20 cellular contexts compared by ENCODE assay signal in genomic region chrX:9483376-9483775, GRCh38. TPM values are rescaled to one million over a fixed set of nuclear protein-coding genes. Genes with fewer than 3 reads are reported as not detected.
DNase-seq lines count a peak whose midpoint lies in the region; ATAC-seq, FAIRE-seq and TF ChIP-seq lines count a peak whose summit lies in the region.
"Had no signal": no experiment of that assay in that cellular context is flagged by ENCODE, and none has a peak within 500 bp of the region (broad histone marks: within the 10 kb centered on the region; RNA-seq: fewer than 3 reads in every experiment).

No MANE protein-coding gene starts in this region.

- BruUV-seq in HepG2 (replicated peaks; lab: Mats Ljungman, UMichigan) = no TSS peak

- POLR2A ChIA-PET in HepG2 (lab: Yijun Ruan, JAX) = interaction anchor here (1.5 kb wide), 1 partner anchor 20 kb away, joined by 10 read pairs; no protein-coding TSS in a partner anchor

- TF ChIP-seq POLR2A in HepG2 (IDR thresholded peaks at IDR 0.05; ENCODE audit: insufficient read depth in 1 of 2, low read depth in 2 of 2, low read length in 2 of 2) = no peak
- no peak for TF ChIP-seq POLR2A in right lobe of liver (IDR thresholded peaks at IDR 0.05)

- no peak for FAIRE-seq in HepG2 (lab: Jason Lieb, UNC)
- FAIRE-seq: A204.1, G401.6, H54 had no signal

- H3K4me1 ChIP-seq in HepG2 (ENCODE audit: insufficient read depth, low read length) = peaks cover 65% of the 10 kb centered on the region
- peaks cover 0 to 8% (median 0%) of the 10 kb centered on the region in 4 donors for H3K4me1 ChIP-seq in right lobe of liver

- H3K27ac ChIP-seq in HepG2 (ENCODE audit: extremely low read length, insufficient read depth, low read length) = peak overlapping the region; percentile 61
- no peak overlapping the region for H3K27ac ChIP-seq in right lobe of liver
- H3K27ac ChIP-seq: 22Rv1, BLaER1, C4-2B had no signal

- TF ChIP-seq CTCF in HepG2 (CRISPR knock-in tag; IDR thresholded peaks at IDR 0.05) = no peak
- TF ChIP-seq CTCF in right lobe of liver (IDR thresholded peaks at IDR 0.05) = no peak
- no peak for TF ChIP-seq CTCF in mesothelial cell of epicardium (IDR thresholded peaks at IDR 0.05; ENCODE audit: unreplicated experiment)
- TF ChIP-seq CTCF in neural crest cell (conservative IDR thresholded peaks at IDR 0.05) = no peak

- H3K27me3 ChIP-seq in HepG2 (ENCODE audit: control insufficient read depth in 1 of 2, insufficient read depth in 2 of 2, low read length in 2 of 2) (no peaks in the 10 kb centered on the region), right lobe of liver (no peaks in the 10 kb centered on the region)
- H3K27me3 ChIP-seq: BLaER1 had no signal

- H3K4me3 ChIP-seq in HepG2 (replicated peaks in 1 of 3; ENCODE audit: insufficient read depth in 1 of 3, low read depth in 2 of 3, low read length in 3 of 3) = no peak overlapping the region; a peak in 1 of 6 replicates
- H3K4me3 ChIP-seq in right lobe of liver = no peak overlapping the region
- H3K4me3 ChIP-seq: BLaER1 had no signal

- H3K27me3 Mint-ChIP-seq in mesothelial cell of epicardium (ENCODE audit: low read depth) = no peaks in the 10 kb centered on the region
- H3K27me3 Mint-ChIP-seq in neural crest cell (ENCODE audit: low read depth) = no peaks in the 10 kb centered on the region
- H3K27me3 Mint-ChIP-seq: B cell; CD4-positive, CD25-positive, alpha-beta regulatory T cell had no signal

- H3K9ac ChIP-seq in HepG2 (ENCODE audit: insufficient read depth, low read depth, low read length) = no peak overlapping the region
- H3K9ac ChIP-seq: BLaER1 had no signal

- H3K9me3 ChIP-seq in HepG2 (ENCODE audit: low read length) (no peaks in the 10 kb centered on the region), right lobe of liver (no peaks in the 10 kb centered on the region)
- H3K9me3 ChIP-seq: Caco-2 had no signal

- H3K4me3 Mint-ChIP-seq in mesothelial cell of epicardium (no peak overlapping the region), neural crest cell (no peak overlapping the region)
- H3K4me3 Mint-ChIP-seq: CD4-positive, CD25-positive, alpha-beta regulatory T cell; CD8-positive, alpha-beta T cell had no signal

- 14% methylated on average over 6 of the region's 6 CpGs for WGBS in HepG2 (ENCODE audit: low lambda C conversion rate)
- WGBS in right lobe of liver (ENCODE audit: insufficient coverage, low coverage, low lambda C conversion rate, missing lambda C conversion rate) = 69% methylated on average over 6 of the region's 6 CpGs

- DNase-seq in HepG2 (ENCODE audit: low spot score) (peak; percentile 79), right lobe of liver (no peak), mesothelial cell of epicardium (ENCODE audit: low spot score in 2 of 2, unreplicated experiment in 2 of 2) (no peak), neural crest cell (ENCODE audit: low read depth, low spot score) (no peak)
- no peak for DNase-seq in stimulated activated CD4-positive, alpha-beta T cell treated with anti-CD3 and anti-CD28 coated beads, Interleukin-4, amount 100 ng/mL, for 1 hour
- DNase-seq in activated effector memory CD4-positive, alpha-beta T cell treated with anti-CD3 and anti-CD28 coated beads, Interleukin-2, amount 50 U/mL, for 16 hours = no peak
- DNase-seq: Caco-2; CD4-positive, CD25-positive, alpha-beta regulatory T cell; CD8-positive, alpha-beta T cell; DMS153; DND-41; GOT3; HCEC 1CT had no signal

- CTCF ChIA-PET in HepG2 (lab: Yijun Ruan, JAX; ENCODE audit: low intra/inter-chr PET ratio, low total read pairs) = no interaction called here

- TF ChIP-seq EP300 in HepG2 (IDR thresholded peaks at IDR 0.05; ENCODE audit: low read depth in 2 of 2, low read length in 2 of 2) (peak in 1 of 2 experiments; percentile 53; a peak in 1 of 4 replicates), HepG2 (CRISPR knock-in tag; IDR thresholded peaks at IDR 0.05; ENCODE audit: borderline replicate concordance) (no peak)

- intact Hi-C loops in HepG2 (cut with micrococcal nuclease; ENCODE audit: unreplicated experiment) = no loop called here
- intact Hi-C loops in right lobe of liver (cut with DNase I) = no loop called here

- H3K36me3 Mint-ChIP-seq in mesothelial cell of epicardium (peaks cover 14% of the 10 kb centered on the region), neural crest cell (ENCODE audit: low read depth) (peaks cover 15% of the 10 kb centered on the region)

- peaks cover 7% of the 10 kb centered on the region for H3K4me1 Mint-ChIP-seq in mesothelial cell of epicardium
- peaks cover 17% of the 10 kb centered on the region for H3K4me1 Mint-ChIP-seq in neural crest cell

- H3K36me3 ChIP-seq in HepG2 (replicated peaks in 1 of 2; ENCODE audit: control insufficient read depth in 1 of 2, insufficient read depth in 2 of 2, low read length in 2 of 2) (no peaks in the 10 kb centered on the region; a peak in 1 of 5 replicates), right lobe of liver (no peaks in the 10 kb centered on the region)

- peak overlapping the region; percentile 42 for H3K4me2 ChIP-seq in HepG2 (ENCODE audit: low read depth, low read length)

- H2AFZ ChIP-seq in HepG2 (ENCODE audit: low read length) = no peak overlapping the region

- in situ Hi-C loops in HepG2 (cut with HindIII; ENCODE audit: extremely low pct_ligation_motif_present, low pct_unique_long_range_greater_than_20kb) = no loop called here

- TF ChIP-seq RAD21 in HepG2 (CRISPR knock-in tag; IDR thresholded peaks at IDR 0.05) = no peak

- H3K27ac Mint-ChIP-seq in mesothelial cell of epicardium (peak overlapping the region; percentile 21), neural crest cell (ENCODE audit: unreplicated experiment) (peak overlapping the region; percentile 72)
- H3K27ac Mint-ChIP-seq: B cell; CD8-positive, alpha-beta T cell had no signal

- H4K20me1 ChIP-seq in HepG2 (ENCODE audit: insufficient read depth, low read length) = 0 out of 2 replicates have a peak, but pooled peaks cover 4% of the 10 kb centered on the region

- H3K79me2 ChIP-seq in HepG2 (ENCODE audit: insufficient read depth, low read length) = peaks cover 64% of the 10 kb centered on the region

- ATAC-seq in HepG2 (peak; percentile 90), right lobe of liver (no peak)
- ATAC-seq: CD8-positive, alpha-beta T cell had no signal

- H3K9me3 Mint-ChIP-seq in mesothelial cell of epicardium (peaks cover 54% of the 10 kb centered on the region), neural crest cell (peaks cover 11% of the 10 kb centered on the region)
- H3K9me3 Mint-ChIP-seq: CD8-positive, alpha-beta T cell had no signal

TF ChIP-seq in HepG2, 621 proteins besides CTCF, POLR2A, EP300 and RAD21 (continues in another document):
- peak; percentile 40; the same call in 1 of the 2 replicates for TF ChIP-seq NCOR1 (IDR thresholded peaks at IDR 0.05; ENCODE audit: borderline replicate concordance, low read length)
- TF ChIP-seq, protein P1, sequence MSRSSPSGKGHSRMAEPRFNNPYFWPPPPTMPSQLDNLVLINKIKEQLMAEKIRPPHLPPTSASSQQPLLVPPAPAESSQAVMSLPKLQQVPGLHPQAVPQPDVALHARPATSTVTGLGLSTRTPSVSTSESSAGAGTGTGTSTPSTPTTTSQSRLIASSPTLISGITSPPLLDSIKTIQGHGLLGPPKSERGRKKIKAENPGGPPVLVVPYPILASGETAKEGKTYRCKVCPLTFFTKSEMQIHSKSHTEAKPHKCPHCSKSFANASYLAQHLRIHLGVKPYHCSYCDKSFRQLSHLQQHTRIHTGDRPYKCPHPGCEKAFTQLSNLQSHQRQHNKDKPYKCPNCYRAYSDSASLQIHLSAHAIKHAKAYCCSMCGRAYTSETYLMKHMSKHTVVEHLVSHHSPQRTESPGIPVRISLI (CRISPR knock-in tag; IDR thresholded peaks at IDR 0.05; ENCODE audit: borderline replicate concordance) = 0 out of 2 replicates have a peak, but pooled peaks have one; percentile 18
- peak; percentile 35; the same call in 1 of the 2 replicates for TF ChIP-seq SOX5 (CRISPR knock-in tag; IDR thresholded peaks at IDR 0.05; ENCODE audit: borderline replicate concordance)
- TF ChIP-seq GZF1 (CRISPR knock-in tag; IDR thresholded peaks at IDR 0.05) = 0 out of 2 replicates have a peak, but pooled peaks have one; percentile 24
- TF ChIP-seq, protein P2, sequence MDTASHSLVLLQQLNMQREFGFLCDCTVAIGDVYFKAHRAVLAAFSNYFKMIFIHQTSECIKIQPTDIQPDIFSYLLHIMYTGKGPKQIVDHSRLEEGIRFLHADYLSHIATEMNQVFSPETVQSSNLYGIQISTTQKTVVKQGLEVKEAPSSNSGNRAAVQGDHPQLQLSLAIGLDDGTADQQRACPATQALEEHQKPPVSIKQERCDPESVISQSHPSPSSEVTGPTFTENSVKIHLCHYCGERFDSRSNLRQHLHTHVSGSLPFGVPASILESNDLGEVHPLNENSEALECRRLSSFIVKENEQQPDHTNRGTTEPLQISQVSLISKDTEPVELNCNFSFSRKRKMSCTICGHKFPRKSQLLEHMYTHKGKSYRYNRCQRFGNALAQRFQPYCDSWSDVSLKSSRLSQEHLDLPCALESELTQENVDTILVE (CRISPR knock-in tag; IDR thresholded peaks at IDR 0.05) = no peak

RNA-seq across cellular contexts. Expression of gene TBL1X, which starts 18.5 kb away (rescaled TPM):
- total RNA-seq in HepG2 (2016; rRNA removed; fragmentation: Illumina TruSeq; extraction: Trizol) (17.6 and 23.9 TPM in 2 replicates), right lobe of liver (10 to 100 TPM; 18.0 to 40.7 (median 20.8) TPM), mesothelial cell of epicardium (32.5 to 34.5 TPM (median 32.7 TPM) in 3 replicates), neural crest cell (32.5 and 32.9 TPM in 2 replicates)
- 5.6 and 7.1 TPM in 2 replicates for total RNA-seq in HepG2 (2016; cell fraction: cytosol; rRNA removed; fragmentation: Illumina TruSeq; extraction: Trizol; ENCODE audit: low read depth)
- 17.3 and 22.5 TPM in 2 replicates for total RNA-seq in HepG2 (2016; cell fraction: insoluble cytoplasmic fraction; rRNA removed; fragmentation: Illumina TruSeq; extraction: Trizol)
- 20.1 and 26.9 TPM in 2 replicates for total RNA-seq in HepG2 (2016; cell fraction: membrane; rRNA removed; fragmentation: Illumina TruSeq; extraction: Trizol)
- 17.2 and 18.5 TPM in 2 replicates for total RNA-seq in HepG2 (2016; cell fraction: nucleus; rRNA removed; fragmentation: Illumina TruSeq; extraction: Trizol)
- polyA plus RNA-seq in HepG2 (2011; rRNA removed) = 14.4 and 19.9 TPM in 2 replicates
- polyA plus RNA-seq in HepG2 (2011; cell fraction: cytosol; rRNA removed) = 18.3 and 19.7 TPM in 2 replicates
- 19.7 and 23.1 TPM in 2 replicates for polyA plus RNA-seq in HepG2 (2011; cell fraction: nucleus; rRNA removed)
- 23.6 and 23.7 TPM in 2 replicates for polyA plus RNA-seq in HepG2 (2012)
- 4.4 and 5.1 TPM in 2 replicates for polyA plus RNA-seq in HepG2 (2016; cell fraction: cytosol; fragmentation: Illumina TruSeq; extraction: Trizol; ENCODE audit: low read depth)
- 20.8 and 26.3 TPM in 2 replicates for polyA plus RNA-seq in HepG2 (2016; cell fraction: insoluble cytoplasmic fraction; fragmentation: Illumina TruSeq; extraction: Trizol; ENCODE audit: low read depth)
- 15.3 and 16.7 TPM in 2 replicates for polyA plus RNA-seq in HepG2 (2016; cell fraction: membrane; fragmentation: Illumina TruSeq; extraction: Trizol; ENCODE audit: low read depth)
- polyA plus RNA-seq in HepG2 (2016; cell fraction: nucleus; fragmentation: Illumina TruSeq; extraction: Trizol; ENCODE audit: insufficient read depth, low read depth) = 20.1 and 21.0 TPM in 2 replicates
- polyA minus RNA-seq in HepG2 (2011; rRNA and poly(A)+ RNA removed; ENCODE audit: low replicate concordance) = 88.3 and 148 TPM in 2 replicates
- polyA minus RNA-seq in HepG2 (2011; cell fraction: cytosol; rRNA and poly(A)+ RNA removed) = 24.9 and 29.0 TPM in 2 replicates
- 61.7 and 70.2 TPM in 2 replicates for polyA minus RNA-seq in HepG2 (2011; cell fraction: nucleus; rRNA and poly(A)+ RNA removed)
